16 cellular contexts compared by ENCODE assay signal in genomic region chr4:148215202-148215601, GRCh38.
DNase-seq lines count a peak whose midpoint lies in the region; ATAC-seq, FAIRE-seq and TF ChIP-seq lines count a peak whose summit lies in the region.
"Had no signal": no experiment of that assay in that cellular context is flagged by ENCODE, and none has a peak within 500 bp of the region (broad histone marks: within the 10 kb centered on the region; RNA-seq: fewer than 3 reads in every experiment).

No MANE protein-coding gene starts in this region.

- FAIRE-seq in HTR-8/SVneo (lab: Jason Lieb, UNC), result no peak
- FAIRE-seq: urothelium cell line had no signal

- H3K9me3 ChIP-seq in esophagus muscularis mucosa (no peaks in the 10 kb centered on the region), gastrocnemius medialis (no peaks in the 10 kb centered on the region)

- no peak overlapping the region for H2AK5ac ChIP-seq in mesendoderm (ENCODE audit: low read length)

- intact Hi-C loops in esophagus muscularis mucosa (cut with DNase I), result no loop called here
- intact Hi-C loops in gastrocnemius medialis (cut with DNase I; ENCODE audit: low total_unique reads), result loop anchor here (10.0 kb wide), 3 partner anchors 160 to 600 kb away; partner anchors contain the start of genes NR3C2 and TMEM184C

- no peak overlapping the region for H3K56ac ChIP-seq in mesendoderm (ENCODE audit: low read length)

- no peak overlapping the region for H2BK15ac ChIP-seq in mesendoderm (replicated peaks; ENCODE audit: low read depth)

- WGBS in esophagus muscularis mucosa, result 34% methylated on average over 3 of the region's 3 CpGs
- WGBS in mesendoderm (ENCODE audit: extremely low coverage, insufficient coverage, low lambda C conversion rate), result no CpG with 5 or more reads among the region's 3 CpGs

- H3K79me2 ChIP-seq in mesendoderm (ENCODE audit: control insufficient read depth, insufficient read depth, low read length), result no peaks in the 10 kb centered on the region

- H3K23ac ChIP-seq in mesendoderm (ENCODE audit: low read length), result no peak overlapping the region

- TF ChIP-seq POLR2A in esophagus muscularis mucosa (IDR thresholded peaks at IDR 0.05; ENCODE audit: low read depth) (no peak), gastrocnemius medialis (IDR thresholded peaks at IDR 0.05) (no peak)

- H3K4me1 ChIP-seq in esophagus muscularis mucosa (peaks cover 27 to 56% (median 55%) of the 10 kb centered on the region in 4 donors), gastrocnemius medialis (peaks cover 40 to 47% of the 10 kb centered on the region in 2 donors), mesendoderm (ENCODE audit: control insufficient read depth, low read depth, low read length) (peaks cover 3% of the 10 kb centered on the region)

- TF ChIP-seq EP300 in esophagus muscularis mucosa (IDR thresholded peaks at IDR 0.05), result no peak

- peak in 1 of 2 donors; percentile 29 for ATAC-seq in gastrocnemius medialis
- no peak for ATAC-seq in GM19463 (IDR thresholded peaks at IDR 0.05; ENCODE audit: unreplicated experiment)
- ATAC-seq: naive thymus-derived CD8-positive, alpha-beta T cell; stimulated activated naive B cell treated with anti-CD40 and anti-IgM and Interleukin-4, amounts not matched to agents 10 μg/mL and 1 μg/mL and 100 μg/mL, for 72 hours had no signal

- no peak overlapping the region for H2BK5ac ChIP-seq in mesendoderm (ENCODE audit: low read length)

- H3K27ac ChIP-seq in esophagus muscularis mucosa (replicated peaks in 1 of 4), result peak overlapping the region; percentile 49 to 76 (median 66)
- peak overlapping the region; percentile 6 to 53 (median 26) for H3K27ac ChIP-seq in gastrocnemius medialis
- no peak overlapping the region for H3K27ac ChIP-seq in mesendoderm (ENCODE audit: low read depth, low read length)

- no peak overlapping the region for H3K9ac ChIP-seq in mesendoderm (ENCODE audit: low read length)

- no peak overlapping the region for H3K4me2 ChIP-seq in mesendoderm (ENCODE audit: low read length)

- no peak overlapping the region for H3K18ac ChIP-seq in mesendoderm (ENCODE audit: low read length)

- H4K8ac ChIP-seq in mesendoderm (ENCODE audit: low read depth, low read length), result no peak overlapping the region

- H4K5ac ChIP-seq in mesendoderm (ENCODE audit: low read length), result no peak overlapping the region

- no peaks in the 10 kb centered on the region for H3K27me3 ChIP-seq in esophagus muscularis mucosa
- no peaks in the 10 kb centered on the region for H3K27me3 ChIP-seq in gastrocnemius medialis
- no peaks in the 10 kb centered on the region for H3K27me3 ChIP-seq in mesendoderm (ENCODE audit: insufficient read depth, low read length, poor library complexity)

- no peak overlapping the region for H3K4ac ChIP-seq in mesendoderm (ENCODE audit: low read depth, low read length)

- H3K36me3 ChIP-seq in esophagus muscularis mucosa, result no peaks in the 10 kb centered on the region
- no peaks in the 10 kb centered on the region for H3K36me3 ChIP-seq in gastrocnemius medialis
- H3K36me3 ChIP-seq in mesendoderm (ENCODE audit: control insufficient read depth, insufficient read depth, low read length), result no peaks in the 10 kb centered on the region

- TF ChIP-seq CTCF in esophagus muscularis mucosa (IDR thresholded peaks at IDR 0.05) (no peak), gastrocnemius medialis (IDR thresholded peaks at IDR 0.05 in 4 of 5, conservative IDR thresholded peaks at IDR 0.05 in 1 of 5) (no peak)

- H3K4me3 ChIP-seq in esophagus muscularis mucosa (no peak overlapping the region), gastrocnemius medialis (peak overlapping the region in 1 of 4 donors; percentile 48), mesendoderm (ENCODE audit: low read length) (no peak overlapping the region)

- H2BK120ac ChIP-seq in mesendoderm (ENCODE audit: low read depth, low read length), result no peak overlapping the region

- DNase-seq in NCI-H69 (lab: John Stamatoyannopoulos, UW) (peak; percentile 14), esophagus muscularis mucosa (ENCODE audit: extremely low spot score) (no peak), left kidney (ENCODE audit: low read depth, low spot score) (peak; percentile 51), gastrocnemius medialis (no peak), HTR-8/SVneo (ENCODE audit: insufficient read length, low spot score) (no peak), mesendoderm (no peak), foreskin melanocyte (no peak)
- DNase-seq: activated CD4-positive, alpha-beta T cell treated with anti-CD3 and anti-CD28 coated beads, Interleukin-2, amount 10 ng/mL, durations not matched to agents 7 days and 5 days; activated naive CD4-positive, alpha-beta T cell; CD4-positive, alpha-beta memory T cell; DND-41; hippocampal formation; naive thymus-derived CD8-positive, alpha-beta T cell; stimulated activated naive B cell treated with anti-CD40 and anti-IgM and Interleukin-4, amounts not matched to agents 10 μg/mL and 1 μg/mL and 100 μg/mL, for 72 hours had no signal

- in situ Hi-C loops in gastrocnemius medialis (cut with MboI; ENCODE audit: low sequenced_read_pairs in 4 of 4), result no loop called here

- no peaks in the 10 kb centered on the region for H3K79me1 ChIP-seq in mesendoderm (ENCODE audit: low read length)

Comparison
In these comparisons a context has a peak if more than half of its experiments do, and no peak if none do; other contexts are left out.
1. DNase-seq: peak in NCI-H69 (single experiment) and left kidney (single experiment); none in esophagus muscularis mucosa (single experiment), gastrocnemius medialis (0 of 2), HTR-8/SVneo (single experiment), mesendoderm (single experiment) and foreskin melanocyte (single experiment).